In the genomic region with DNA sequence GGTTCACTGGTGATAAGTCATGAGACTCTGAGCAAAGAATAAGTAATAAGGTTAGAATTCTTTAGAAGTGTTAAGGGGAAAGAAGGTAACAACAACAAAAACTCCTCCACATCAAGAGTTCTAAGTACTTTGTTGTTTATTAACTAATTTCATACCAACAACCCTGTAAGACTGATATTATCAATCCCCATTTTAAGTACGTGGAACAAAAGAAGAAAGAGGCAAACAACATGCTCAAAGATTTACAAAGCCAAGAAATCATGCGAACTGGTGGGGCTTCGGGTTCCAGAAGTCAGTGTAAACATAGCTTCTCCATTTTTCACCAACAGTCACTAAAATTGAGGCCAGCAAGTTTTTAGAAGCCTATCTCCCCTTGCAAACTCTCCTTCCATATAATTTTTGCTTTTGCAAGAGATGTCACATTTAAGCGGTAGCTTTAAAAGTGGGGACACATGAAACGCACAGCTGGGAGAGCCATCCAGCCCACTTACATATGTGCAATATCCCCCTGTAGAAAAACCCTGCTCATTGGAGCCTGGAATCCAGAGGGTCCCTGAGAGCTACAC, we compare ENCODE assay signal across 8 cellular contexts. TPM values are rescaled to one million over a fixed set of nuclear protein-coding genes. Genes with fewer than 3 reads are reported as not detected.
DNase-seq lines count a peak whose midpoint lies in the region; ATAC-seq and TF ChIP-seq lines count a peak whose summit lies in the region.

No MANE protein-coding gene starts in this region.

- POLR2A ChIA-PET in activated naive CD8-positive, alpha-beta T cell treated with anti-CD3 and anti-CD28 coated beads, Interleukin-2, amount 10 ng/mL, durations not matched to agents 7 days and 5 days (lab: Charles Lee): interaction anchor here (0.8 to 2.0 kb wide), 6 partner anchors 16 to 261 kb away, joined by 3 to 21 read pairs (median 6); a partner anchor contains a TSS

- ATAC-seq in activated naive CD8-positive, alpha-beta T cell treated with anti-CD3 and anti-CD28 coated beads, Interleukin-2, amount 10 ng/mL, durations not matched to agents 7 days and 5 days (ENCODE audit: low read depth): no peak
- no peak for ATAC-seq in HG02759 (IDR thresholded peaks at IDR 0.05; ENCODE audit: unreplicated experiment)

- no peak for DNase-seq in activated naive CD4-positive, alpha-beta T cell treated with anti-CD3 and anti-CD28 coated beads for 36 hours
- no peak for DNase-seq in activated naive CD4-positive, alpha-beta T cell treated with Interleukin-2 at 50 U/mL for 16 hours
- no peak for DNase-seq in activated naive CD8-positive, alpha-beta T cell treated with anti-CD3 and anti-CD28 coated beads, Interleukin-2, amount 10 ng/mL, durations not matched to agents 7 days and 5 days
- no peak for DNase-seq in transverse colon
- DNase-seq in mucosa of gallbladder (ENCODE audit: low spot score): no peak
- no peak for DNase-seq in iPS-NIHi7 (ENCODE audit: extremely low spot score)

- H3K9me3 Mint-ChIP-seq in activated naive CD4-positive, alpha-beta T cell treated with anti-CD3 and anti-CD28 coated beads for 36 hours: no peaks in the 10 kb centered on the region
- no peaks in the 10 kb centered on the region for H3K9me3 Mint-ChIP-seq in activated naive CD8-positive, alpha-beta T cell treated with anti-CD3 and anti-CD28 coated beads, Interleukin-2, amount 10 ng/mL, durations not matched to agents 7 days and 5 days

- peaks cover 3 to 51% (median 27%) of the 10 kb centered on the region in 4 donors for H3K4me1 ChIP-seq in transverse colon

- 8 to 20% methylated on average over 5 of the region's 5 CpGs for WGBS in transverse colon (ENCODE audit: low coverage in 1 of 2), 2 donors

- H3K36me3 Mint-ChIP-seq in activated naive CD4-positive, alpha-beta T cell treated with anti-CD3 and anti-CD28 coated beads for 36 hours (ENCODE audit: low read depth): no peaks in the 10 kb centered on the region
- peaks cover 2% of the 10 kb centered on the region for H3K36me3 Mint-ChIP-seq in activated naive CD8-positive, alpha-beta T cell treated with anti-CD3 and anti-CD28 coated beads, Interleukin-2, amount 10 ng/mL, durations not matched to agents 7 days and 5 days

- peak overlapping the region; percentile 85 for H3K4me3 Mint-ChIP-seq in activated naive CD4-positive, alpha-beta T cell treated with anti-CD3 and anti-CD28 coated beads for 36 hours
- H3K4me3 Mint-ChIP-seq in activated naive CD8-positive, alpha-beta T cell treated with anti-CD3 and anti-CD28 coated beads, Interleukin-2, amount 10 ng/mL, durations not matched to agents 7 days and 5 days: peak overlapping the region; percentile 99

- no peaks in the 10 kb centered on the region for H3K9me3 ChIP-seq in transverse colon

- intact Hi-C loops in activated naive CD4-positive, alpha-beta T cell treated with anti-CD3 and anti-CD28 coated beads for 36 hours (cut with micrococcal nuclease): loop anchor here (1.0 to 10.0 kb wide), 13 partner anchors 16 to 947 kb away; a partner anchor contains a TSS
- intact Hi-C loops in transverse colon (cut with DNase I; ENCODE audit: low total_unique reads): no loop called here

- peak overlapping the region; percentile 64 to 95 (median 82) for H3K4me3 ChIP-seq in transverse colon

- in situ Hi-C loops in transverse colon (cut with MboI; ENCODE audit: low pct_ligation_motif_present in 1 of 4, low pct_unique_long_range_greater_than_20kb in 1 of 4, low sequenced_read_pairs in 3 of 4): no loop called here

- H3K27me3 ChIP-seq in layer of hippocampus (ENCODE audit: control insufficient read depth, insufficient read depth, low read length) (no peaks in the 10 kb centered on the region), transverse colon (no peaks in the 10 kb centered on the region)

- no peak for TF ChIP-seq POLR2A in transverse colon (IDR thresholded peaks at IDR 0.05)

- no peaks in the 10 kb centered on the region for H3K36me3 ChIP-seq in transverse colon

- no peak for TF ChIP-seq EP300 in transverse colon (IDR thresholded peaks at IDR 0.05; ENCODE audit: low read depth)

- no peaks in the 10 kb centered on the region for H3K27me3 Mint-ChIP-seq in activated naive CD4-positive, alpha-beta T cell treated with anti-CD3 and anti-CD28 coated beads for 36 hours (ENCODE audit: low read depth)
- peaks cover 7% of the 10 kb centered on the region for H3K27me3 Mint-ChIP-seq in activated naive CD8-positive, alpha-beta T cell treated with anti-CD3 and anti-CD28 coated beads, Interleukin-2, amount 10 ng/mL, durations not matched to agents 7 days and 5 days

- CTCF ChIA-PET in activated naive CD4-positive, alpha-beta T cell treated with anti-CD3 and anti-CD28 coated beads for 36 hours (lab: Charles Lee): interaction anchor here (1.4 to 5.6 kb wide), 3 partner anchors 38 to 261 kb away, joined by 3 to 56 read pairs (median 41); a partner anchor contains a TSS

- H3K4me1 Mint-ChIP-seq in activated naive CD4-positive, alpha-beta T cell treated with anti-CD3 and anti-CD28 coated beads for 36 hours (ENCODE audit: low read depth): peaks cover 62% of the 10 kb centered on the region
- peaks cover 46% of the 10 kb centered on the region for H3K4me1 Mint-ChIP-seq in activated naive CD8-positive, alpha-beta T cell treated with anti-CD3 and anti-CD28 coated beads, Interleukin-2, amount 10 ng/mL, durations not matched to agents 7 days and 5 days

- no peak for TF ChIP-seq CTCF in transverse colon (IDR thresholded peaks at IDR 0.05)

- H3K27ac ChIP-seq in layer of hippocampus (ENCODE audit: low read depth, low read length): peak overlapping the region; percentile 97
- H3K27ac ChIP-seq in transverse colon: peak overlapping the region; percentile 92 to 97 (median 94)

- H3K27ac Mint-ChIP-seq in activated naive CD4-positive, alpha-beta T cell treated with anti-CD3 and anti-CD28 coated beads for 36 hours: peak overlapping the region; percentile 93
- H3K27ac Mint-ChIP-seq in activated naive CD8-positive, alpha-beta T cell treated with anti-CD3 and anti-CD28 coated beads, Interleukin-2, amount 10 ng/mL, durations not matched to agents 7 days and 5 days: peak overlapping the region; percentile 99

RNA-seq across cellular contexts. Expression of a gene that starts 0.9 kb away (rescaled TPM):
- total RNA-seq in activated naive CD4-positive, alpha-beta T cell treated with anti-CD3 and anti-CD28 coated beads for 36 hours: 10 to 100 TPM; 18.6 to 27.0 TPM
- total RNA-seq in activated naive CD8-positive, alpha-beta T cell treated with anti-CD3 and anti-CD28 coated beads, Interleukin-2, amount 10 ng/mL, durations not matched to agents 7 days and 5 days: 10 to 100 TPM; 40.9 to 44.0 TPM
- 10 to 100 TPM in 3 of 4 donors, 1 to 10 TPM in 1; 9.7 to 48.7 (median 42.5) TPM for total RNA-seq in transverse colon
- total RNA-seq in mucosa of gallbladder: 56.1 TPM

RNA-seq across cellular contexts. Expression of a gene that starts 22.9 kb away (rescaled TPM):
- 10 to 100 TPM; 88.7 to 89.0 TPM for total RNA-seq in activated naive CD4-positive, alpha-beta T cell treated with anti-CD3 and anti-CD28 coated beads for 36 hours
- total RNA-seq in activated naive CD8-positive, alpha-beta T cell treated with anti-CD3 and anti-CD28 coated beads, Interleukin-2, amount 10 ng/mL, durations not matched to agents 7 days and 5 days: 10 to 100 TPM; 80.0 to 82.3 TPM
- total RNA-seq in transverse colon (100 to 1,000 TPM in 1 of 4 donors, 10 to 100 TPM in 3; 45.3 to 109 (median 88.9) TPM), mucosa of gallbladder (64.0 TPM)

RNA-seq across cellular contexts. Expression of a gene that starts 58.1 kb away (rescaled TPM):
- 10 to 100 TPM in 1 of 2 experiments, 1 to 10 TPM in 1; 8.4 to 11.0 TPM for total RNA-seq in activated naive CD4-positive, alpha-beta T cell treated with anti-CD3 and anti-CD28 coated beads for 36 hours
- 10 to 100 TPM; 20.0 to 24.4 TPM for total RNA-seq in activated naive CD8-positive, alpha-beta T cell treated with anti-CD3 and anti-CD28 coated beads, Interleukin-2, amount 10 ng/mL, durations not matched to agents 7 days and 5 days
- total RNA-seq in transverse colon (10 to 100 TPM; 14.3 to 69.6 (median 25.5) TPM), mucosa of gallbladder (32.5 TPM)
